Comparison of ENCODE assay signal across 1 cellular context in genomic region chr1:156337052-156337887, GRCh38.
TF ChIP-seq lines count a peak whose summit lies in the region.

No MANE protein-coding gene starts in this region.

TF ChIP-seq in GM23338, 12 proteins besides CTCF, POLR2A, EP300 and RAD21 (continued from another document):
- no peak for TF ChIP-seq ZNF462 (CRISPR knock-in tag; IDR thresholded peaks at IDR 0.05)
- no peak for TF ChIP-seq CREB1 (CRISPR knock-in tag; IDR thresholded peaks at IDR 0.05; ENCODE audit: low read depth)
- TF ChIP-seq ZNF114 (CRISPR knock-in tag; IDR thresholded peaks at IDR 0.05) = no peak
- no peak for TF ChIP-seq POLR2AphosphoS5 (IDR thresholded peaks at IDR 0.05; ENCODE audit: low read depth)
- TF ChIP-seq JUNB (IDR thresholded peaks at IDR 0.05; ENCODE audit: unreplicated experiment) = no peak
- no peak for TF ChIP-seq EZH2 (IDR thresholded peaks at IDR 0.05; ENCODE audit: low read depth, unreplicated experiment)
- TF ChIP-seq EZH2phosphoT487 (IDR thresholded peaks at IDR 0.05; ENCODE audit: unreplicated experiment) = no peak
- TF ChIP-seq NANOG (IDR thresholded peaks at IDR 0.05; ENCODE audit: borderline replicate concordance) = no peak
- TF ChIP-seq ETS1 (IDR thresholded peaks at IDR 0.05) = no peak
- no peak for TF ChIP-seq ZNF331 (CRISPR knock-in tag; IDR thresholded peaks at IDR 0.05; ENCODE audit: low read depth)
- no peak for TF ChIP-seq STAT1 (IDR thresholded peaks at IDR 0.05; ENCODE audit: unreplicated experiment)
